In the genomic region with DNA sequence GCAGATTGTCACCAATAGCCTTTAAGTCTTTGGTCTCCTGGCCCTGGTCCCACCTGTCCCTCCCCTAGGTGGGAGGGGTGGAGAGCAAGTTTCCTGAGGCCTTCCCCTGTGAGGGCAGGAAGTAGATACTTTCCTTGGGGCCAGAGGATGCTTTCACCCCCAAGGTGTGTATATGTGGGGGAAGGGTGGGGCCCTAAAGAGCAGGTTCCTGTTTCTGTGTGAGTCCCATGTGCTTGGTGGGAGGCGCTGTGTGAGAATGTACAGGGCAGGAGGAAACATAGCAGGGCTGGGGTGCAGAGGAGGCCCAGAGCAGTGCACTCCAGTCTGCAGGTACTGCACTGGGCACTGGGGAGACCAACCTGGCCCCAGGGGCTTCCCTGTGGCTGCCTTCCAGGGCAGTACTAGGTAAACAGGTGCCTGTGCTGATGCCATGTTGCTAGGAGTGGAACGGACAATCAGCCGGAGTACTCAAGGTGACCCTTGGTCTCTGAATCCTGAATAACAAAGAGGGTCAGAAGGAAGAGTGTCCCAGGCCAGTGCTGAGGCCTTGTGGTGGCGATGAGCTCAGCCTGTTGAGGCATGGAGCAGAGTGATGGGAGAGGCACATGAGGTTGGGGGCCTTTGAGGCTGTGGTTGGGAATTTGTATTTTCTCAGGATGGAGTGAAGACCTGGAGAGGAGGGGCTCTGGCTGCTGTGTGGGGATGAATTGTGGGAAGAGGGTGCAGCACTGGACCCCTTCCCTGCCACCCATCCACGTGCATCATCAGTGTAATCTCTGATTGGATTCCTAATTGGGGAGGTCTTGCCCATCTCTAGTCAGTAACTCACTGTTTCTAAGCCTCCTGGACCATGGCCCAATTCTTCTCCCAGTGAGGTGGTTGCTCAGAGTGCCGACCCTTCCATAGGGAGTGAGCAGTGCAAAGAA, we compare ENCODE assay signal across 8 cellular contexts. TPM values are rescaled to one million over a fixed set of nuclear protein-coding genes. Genes with fewer than 3 reads are reported as not detected.
DNase-seq lines count a peak whose midpoint lies in the region; ATAC-seq and TF ChIP-seq lines count a peak whose summit lies in the region.

No MANE protein-coding gene starts in this region.

- DNase-seq in Right ventricle myocardium inferior (ENCODE audit: missing footprints) (peak; percentile 80), cardiac septum (ENCODE audit: low spot score) (no peak), heart left ventricle (peak in 4 of 5 donors; percentile 70 to 79 (median 72)), EL (no peak), GOT3 (lab: John Stamatoyannopoulos, UW) (no peak)
- DNase-seq in activated CD8-positive, alpha-beta memory T cell treated with anti-CD3 and anti-CD28 coated beads, Interleukin-2, amount 50 U/mL, for 1 hour (ENCODE audit: extremely low read depth) = peak; percentile 36
- peak; percentile 40 for DNase-seq in stimulated activated CD4-positive, alpha-beta T cell treated with anti-CD3 and anti-CD28 coated beads, Interleukin-2, amount 100 ng/mL, for 4 hours (ENCODE audit: low read depth)

- no peak for ATAC-seq in Right ventricle myocardium inferior
- ATAC-seq in heart left ventricle = peak in 1 of 4 donors; percentile 12
- ATAC-seq in GM19467 (IDR thresholded peaks at IDR 0.05; ENCODE audit: unreplicated experiment) = no peak

- intact Hi-C loops in Right ventricle myocardium inferior (cut with DNase I) (no loop called here), cardiac septum (cut with DNase I) (no loop called here), heart left ventricle (cut with DNase I) (loop anchor here in 2 of 10 donors (10.0 kb wide), 2 partner anchors 139 to 379 kb away; a partner anchor contains a TSS)

- no peaks in the 10 kb centered on the region for H3K9me3 ChIP-seq in heart left ventricle

- H3K4me3 ChIP-seq in heart left ventricle = peak overlapping the region in 9 of 12 donors; percentile 16 to 99 (median 94)

- peaks cover 0 to 62% (median 39%) of the 10 kb centered on the region in 9 donors for H3K36me3 ChIP-seq in heart left ventricle

- H3K4me1 ChIP-seq in heart left ventricle = peaks cover 56 to 93% (median 83%) of the 10 kb centered on the region in 12 donors

- no peaks in the 10 kb centered on the region for H3K27me3 ChIP-seq in heart left ventricle

- no peak for TF ChIP-seq CTCF in heart left ventricle (IDR thresholded peaks at IDR 0.05)

- H3K27ac ChIP-seq in heart left ventricle = peak overlapping the region; percentile 75 to 99 (median 97)

- WGBS in heart left ventricle, 4 donors = 42 to 50% (median 44%) methylated on average over 5 to 6 of the region's 6 CpGs

- no peak for TF ChIP-seq POLR2A in heart left ventricle (IDR thresholded peaks at IDR 0.05)

RNA-seq across cellular contexts. Expression of a gene that starts 5.1 kb away (rescaled TPM):
- total RNA-seq in Right ventricle myocardium inferior (68.0 TPM), cardiac septum (48.4 TPM), heart left ventricle (10 to 100 TPM; 38.1 to 85.1 (median 49.2) TPM)
- 10 to 100 TPM; 53.5 to 91.8 TPM for polyA plus RNA-seq in heart left ventricle

RNA-seq across cellular contexts. Expression of a gene that starts 26.1 kb away (rescaled TPM):
- total RNA-seq in Right ventricle myocardium inferior (13.3 TPM), cardiac septum (16.9 TPM), heart left ventricle (10 to 100 TPM; 12.3 to 31.3 (median 15.0) TPM)
- 10 to 100 TPM; 23.7 to 50.1 TPM for polyA plus RNA-seq in heart left ventricle

RNA-seq across cellular contexts. Expression of a gene that starts 28.8 kb away (rescaled TPM):
- total RNA-seq in Right ventricle myocardium inferior = not detected
- 1.00 TPM for total RNA-seq in cardiac septum
- 1 to 10 TPM in 2 of 9 donors, under 1 TPM in 2, not detected in 5; 0.72 to 3.0 (median 0.99) TPM for total RNA-seq in heart left ventricle
- polyA plus RNA-seq in heart left ventricle = 1 to 10 TPM in 1 of 2 donors, under 1 TPM in 1; 0.99 to 1.0 TPM

RNA-seq across cellular contexts. Expression of a gene that starts 46.1 kb away (rescaled TPM):
- total RNA-seq in Right ventricle myocardium inferior = not detected
- total RNA-seq in cardiac septum = not detected
- total RNA-seq in heart left ventricle = under 1 TPM in 1 of 9 donors, not detected in 8; 0.16 TPM
- not detected for polyA plus RNA-seq in heart left ventricle

RNA-seq across cellular contexts. Expression of a gene that starts 53.1 kb away (rescaled TPM):
- total RNA-seq in Right ventricle myocardium inferior (32.4 TPM), cardiac septum (32.9 TPM), heart left ventricle (10 to 100 TPM; 22.5 to 50.2 (median 31.6) TPM)
- polyA plus RNA-seq in heart left ventricle = 10 to 100 TPM; 23.5 to 32.3 TPM

Comparison
In these comparisons a context has a peak if more than half of its experiments do, and no peak if none do; other contexts are left out.
1. DNase-seq: peak in Right ventricle myocardium inferior (single experiment), activated CD8-positive, alpha-beta memory T cell treated with anti-CD3 and anti-CD28 coated beads, Interleukin-2, amount 50 U/mL, for 1 hour (single experiment), heart left ventricle (4 of 5) and stimulated activated CD4-positive, alpha-beta T cell treated with anti-CD3 and anti-CD28 coated beads, Interleukin-2, amount 100 ng/mL, for 4 hours (single experiment); none in cardiac septum (single experiment), EL (single experiment) and GOT3 (single experiment).